Comparison of ENCODE assay signal across 19 cellular contexts in genomic region chr16:85207357-85207921, GRCh38.
DNase-seq lines count a peak whose midpoint lies in the region; ATAC-seq, FAIRE-seq and TF ChIP-seq lines count a peak whose summit lies in the region.
"Had no signal": no experiment of that assay in that cellular context is flagged by ENCODE, and none has a peak within 500 bp of the region (broad histone marks: within the 10 kb centered on the region; RNA-seq: fewer than 3 reads in every experiment).

No MANE protein-coding gene starts in this region.

- no peak overlapping the region for H3K14ac ChIP-seq in H1 (ENCODE audit: insufficient read length)

- H2BK15ac ChIP-seq in H1 (ENCODE audit: low read length): no peak overlapping the region

- no peak overlapping the region for H2BK12ac ChIP-seq in H1 (ENCODE audit: low read depth, low read length)

- 87% methylated on average over 22 of the region's 24 CpGs; no CpG with 5 or more reads in 1 of the 2 experiments for WGBS in H1 (ENCODE audit: extremely low coverage in 1 of 2, insufficient coverage in 1 of 2, insufficient read length in 1 of 2, insufficient replicate concordance in 2 of 2, low coverage in 1 of 2, low lambda C conversion rate in 2 of 2, missing lambda C conversion rate in 1 of 2), 2 experiments

- no peaks in the 10 kb centered on the region for H3K23me2 ChIP-seq in H1 (ENCODE audit: low read depth, low read length)

- no peak overlapping the region for H3K9ac ChIP-seq in H1 (replicated peaks in 1 of 4; ENCODE audit: extremely low read depth in 1 of 4, low read depth in 3 of 4, low read length in 3 of 4)

- H3K27ac ChIP-seq in RWPE2 (ENCODE audit: poor library complexity, severe bottlenecking) (no peak overlapping the region), H1 (ENCODE audit: low read depth, low read length) (no peak overlapping the region), thoracic aorta (peak overlapping the region; percentile 61 to 67)
- H3K27ac ChIP-seq: left lung, SJCRH30, suprapubic skin had no signal

- H2BK5ac ChIP-seq in H1 (ENCODE audit: low read depth, low read length): no peak overlapping the region; the same call in 1 of the 2 replicates

- H3K27me3 ChIP-seq in RWPE2 (ENCODE audit: insufficient read depth, poor library complexity, severe bottlenecking): no peaks in the 10 kb centered on the region
- no peaks in the 10 kb centered on the region for H3K27me3 ChIP-seq in H1 (replicated peaks in 1 of 4; ENCODE audit: control insufficient read depth in 3 of 4, extremely low read depth in 1 of 4, insufficient read depth in 3 of 4, low read length in 3 of 4)
- no peaks in the 10 kb centered on the region for H3K27me3 ChIP-seq in thoracic aorta (replicated peaks; ENCODE audit: insufficient read depth)
- H3K27me3 ChIP-seq: SJCRH30, suprapubic skin had no signal

- H3K79me1 ChIP-seq in H1 (ENCODE audit: low read depth, low read length): peaks cover 7% of the 10 kb centered on the region; the same call in 1 of the 2 replicates

- peaks cover 0 to 9% of the 10 kb centered on the region in 2 experiments for H4K20me1 ChIP-seq in H1 (replicated peaks in 1 of 2; ENCODE audit: control insufficient read depth in 1 of 2, insufficient read depth in 2 of 2, low read length in 2 of 2)

- no peak for TF ChIP-seq EP300 in H1 (IDR thresholded peaks at IDR 0.05; ENCODE audit: borderline replicate concordance in 1 of 2, low read depth in 2 of 2, low read length in 2 of 2)

- intact Hi-C loops in mucosa of descending colon (cut with DNase I, micrococcal nuclease): no loop called here

- no peak for TF ChIP-seq RAD21 in H1 (IDR thresholded peaks at IDR 0.05 in 1 of 2, conservative IDR thresholded peaks at IDR 0.05 in 1 of 2; ENCODE audit: low read depth in 2 of 2, low read length in 2 of 2)

- H4K8ac ChIP-seq in H1 (ENCODE audit: extremely low read depth, insufficient read depth, low read length): 0 out of 2 replicates have a peak overlapping the region, but pooled peaks have one; percentile 23

- no peak overlapping the region for H2AFZ ChIP-seq in H1 (ENCODE audit: low read length)

- TF ChIP-seq POLR2A in H1 (IDR thresholded peaks at IDR 0.05; ENCODE audit: control extremely low read depth in 1 of 2, low read depth in 2 of 2, low read length in 2 of 2): no peak

- FAIRE-seq in H1 (lab: Jason Lieb, UNC): no peak
- FAIRE-seq: HTR-8/SVneo had no signal

- no peak overlapping the region for H4K5ac ChIP-seq in H1 (ENCODE audit: insufficient read length, low read depth, low read length)

- no peak for ATAC-seq in RWPE2 (ENCODE audit: low read depth)
- ATAC-seq in mucosa of descending colon: no peak
- ATAC-seq in thoracic aorta (ENCODE audit: insufficient number of reproducible peaks, low FRiP score, low read depth): no peak
- ATAC-seq: activated CD4-positive, alpha-beta T cell treated with anti-CD3 and anti-CD28 coated beads for 36 hours; natural killer cell had no signal

- peak overlapping the region; percentile 13 for H4K91ac ChIP-seq in H1 (replicated peaks; ENCODE audit: insufficient read length, low read length)

- no peak overlapping the region for H2BK20ac ChIP-seq in H1 (ENCODE audit: low read length)

- H3K36me3 ChIP-seq in RWPE2 (ENCODE audit: low read depth): no peaks in the 10 kb centered on the region
- H3K36me3 ChIP-seq in H1 (ENCODE audit: control insufficient read depth in 2 of 4, insufficient read depth in 4 of 4, low read length in 3 of 4): no peaks in the 10 kb centered on the region
- H3K36me3 ChIP-seq in mucosa of descending colon (ENCODE audit: low read depth): no peaks in the 10 kb centered on the region
- no peaks in the 10 kb centered on the region for H3K36me3 ChIP-seq in thoracic aorta
- H3K36me3 ChIP-seq: left lung, suprapubic skin had no signal

- H3K4me3 ChIP-seq in RWPE2 (ENCODE audit: severe bottlenecking): no peak overlapping the region
- H3K4me3 ChIP-seq in H1 (ENCODE audit: extremely low read depth in 1 of 4, insufficient read depth in 2 of 4, low read depth in 3 of 4, low read length in 4 of 4): no peak overlapping the region
- H3K4me3 ChIP-seq in mucosa of descending colon: no peak overlapping the region
- H3K4me3 ChIP-seq in thoracic aorta: no peak overlapping the region
- H3K4me3 ChIP-seq: left lung, SJCRH30 had no signal

- H3K18ac ChIP-seq in H1 (ENCODE audit: extremely low read depth, low read length): peak overlapping the region; percentile 38; the same call in 1 of the 2 replicates

- DNase-seq in RWPE2 (ENCODE audit: low spot score): peak; percentile 64
- no peak for DNase-seq in H1 (ENCODE audit: low read depth in 1 of 2, low spot score in 2 of 2)
- peak in 2 of 3 donors; percentile 26 to 35 for DNase-seq in mucosa of descending colon
- no peak for DNase-seq in thoracic aorta (ENCODE audit: low spot score)
- no peak for DNase-seq in NCI-H1417 treated with DMSO at 0.1 percent for 48 hours (lab: John Stamatoyannopoulos, UW)
- no peak for DNase-seq in dermis blood vessel endothelial cell
- DNase-seq in HPDE6-E6E7 (ENCODE audit: extremely low spot score): no peak
- DNase-seq in NCI-H2081 treated with DMSO at 0.1 percent for 48 hours (lab: John Stamatoyannopoulos, UW): no peak
- DNase-seq: activated CD4-positive, alpha-beta T cell treated with anti-CD3 and anti-CD28 coated beads for 36 hours; activated CD8-positive, alpha-beta memory T cell treated with anti-CD3 and anti-CD28 coated beads, Interleukin-2, amount 50 U/mL, for 48 hours; DMS 273 treated with DMSO at 0.1 percent for 48 hours; natural killer cell; NCI-H1694 treated with DMSO at 0.1 percent for 48 hours; stimulated activated CD4-positive, alpha-beta T cell treated with anti-CD3 and anti-CD28 coated beads, Interleukin-2, amount 100 ng/mL, for 48 hours; T-helper 9 cell had no signal

- no peak overlapping the region for H2AK5ac ChIP-seq in H1 (ENCODE audit: low read depth, low read length)

- TF ChIP-seq CTCF in RWPE2 (IDR thresholded peaks at IDR 0.05; ENCODE audit: poor library complexity, severe bottlenecking) (no peak), H1 (IDR thresholded peaks at IDR 0.05; ENCODE audit: control extremely low read depth in 1 of 3, insufficient read depth in 1 of 3, low read depth in 1 of 3, low read length in 3 of 3) (no peak), mucosa of descending colon (IDR thresholded peaks at IDR 0.05) (no peak), thoracic aorta (IDR thresholded peaks at IDR 0.05) (no peak)

- H2BK120ac ChIP-seq in H1 (replicated peaks; ENCODE audit: low read depth, low read length): no peak overlapping the region

- POLR2A ChIA-PET in H1 (lab: Charles Lee; ENCODE audit: partially characterized antibody): no interaction called here

- no peak overlapping the region for H3K4me2 ChIP-seq in H1 (ENCODE audit: insufficient read depth in 1 of 2, low read depth in 2 of 2, low read length in 2 of 2)

- CTCF ChIA-PET in H1 (lab: Charles Lee; ENCODE audit: partially characterized antibody): no interaction called here

- H3K4ac ChIP-seq in H1 (replicated peaks; ENCODE audit: insufficient read length, low read depth, low read length): no peak overlapping the region

- peaks cover 11% of the 10 kb centered on the region for H3K4me1 ChIP-seq in RWPE2 (ENCODE audit: insufficient read depth, poor library complexity, severe bottlenecking)
- peaks cover 3 to 36% (median 26%) of the 10 kb centered on the region in 4 experiments for H3K4me1 ChIP-seq in H1 (replicated peaks in 1 of 4; ENCODE audit: control insufficient read depth in 3 of 4, insufficient read depth in 4 of 4, low read length in 3 of 4)
- H3K4me1 ChIP-seq in mucosa of descending colon (ENCODE audit: low read depth): no peaks in the 10 kb centered on the region
- peaks cover 44 to 80% of the 10 kb centered on the region in 2 donors for H3K4me1 ChIP-seq in thoracic aorta (ENCODE audit: control insufficient read depth in 1 of 2, low read depth in 2 of 2)

- H3K23ac ChIP-seq in H1 (ENCODE audit: insufficient read length): no peak overlapping the region

- no peak overlapping the region for H3K56ac ChIP-seq in H1 (replicated peaks; ENCODE audit: insufficient read length, low read depth, low read length)

- H3K9me3 ChIP-seq in RWPE2 (ENCODE audit: severe bottlenecking) (no peaks in the 10 kb centered on the region), H1 (ENCODE audit: insufficient read depth in 2 of 2, low read depth in 1 of 2, low read length in 1 of 2) (no peaks in the 10 kb centered on the region), mucosa of descending colon (no peaks in the 10 kb centered on the region), thoracic aorta (no peaks in the 10 kb centered on the region)
- H3K9me3 ChIP-seq: left lung, SJCRH30, suprapubic skin had no signal

- H3K79me2 ChIP-seq in H1 (ENCODE audit: control insufficient read depth in 1 of 2, insufficient read depth in 2 of 2, low read length in 2 of 2): peaks cover 0 to 7% of the 10 kb centered on the region in 2 experiments; a peak in 1 of 4 replicates

TF ChIP-seq in H1, 55 proteins besides CTCF, POLR2A, EP300 and RAD21 (continues in another document):
- TF ChIP-seq EZH2 (IDR thresholded peaks at IDR 0.05; ENCODE audit: low read depth, low read length, severe bottlenecking): no peak
- TF ChIP-seq KDM5A (IDR thresholded peaks at IDR 0.05; ENCODE audit: low read length): no peak

Comparison
In these comparisons a context has a peak if more than half of its experiments do, and no peak if none do; other contexts are left out.
1. DNase-seq: peak in RWPE2 (single experiment) and mucosa of descending colon (2 of 3); none in H1 (0 of 2), thoracic aorta (single experiment), NCI-H1417 treated with DMSO at 0.1 percent for 48 hours (single experiment), dermis blood vessel endothelial cell (single experiment), HPDE6-E6E7 (single experiment) and NCI-H2081 treated with DMSO at 0.1 percent for 48 hours (single experiment).
2. H3K27ac ChIP-seq: peak in thoracic aorta (2 of 2); none in RWPE2 (single experiment) and H1 (single experiment).